Comparison of ENCODE assay signal across 8 cellular contexts in genomic region chr10:114938818-114939193, GRCh38. TPM values are rescaled to one million over a fixed set of nuclear protein-coding genes. Genes with fewer than 3 reads are reported as not detected.
A peak's percentile ranks its signal among the peaks of the same experiment; 100 is the strongest.
DNase-seq lines count a peak whose midpoint lies in the region; ATAC-seq and TF ChIP-seq lines count a peak whose summit lies in the region.
"Had no signal": no experiment of that assay in that cellular context is flagged by ENCODE, and none has a peak within 500 bp of the region (broad histone marks: within the 10 kb centered on the region; RNA-seq: fewer than 3 reads in every experiment).

No MANE protein-coding gene starts in this region.

- H3K36me3 Mint-ChIP-seq in activated CD4-positive, alpha-beta memory T cell treated with anti-CD3 and anti-CD28 coated beads, Interleukin-2, amount 10 ng/mL, durations not matched to agents 7 days and 5 days (ENCODE audit: low read depth) = peaks cover 24% of the 10 kb centered on the region

- H3K27ac ChIP-seq in iPS-18a (ENCODE audit: low read length) (peak overlapping the region; percentile 90), stomach (peak overlapping the region in 3 of 5 donors; percentile 85 to 92 (median 88))

- WGBS in stomach, 5 donors = 9 to 18% (median 11%) methylated on average over 6 of the region's 6 CpGs

- CTCF ChIA-PET in activated CD4-positive, alpha-beta memory T cell treated with anti-CD3 and anti-CD28 coated beads, Interleukin-2, amount 10 ng/mL, durations not matched to agents 7 days and 5 days (lab: Charles Lee) = interaction anchor here (1.4 to 3.4 kb wide), 2 partner anchors 60 to 413 kb away, joined by 3 to 13 read pairs; no protein-coding TSS in a partner anchor

- peaks cover 7% of the 10 kb centered on the region for H3K4me1 ChIP-seq in iPS-18a (ENCODE audit: control insufficient read depth, low read depth, low read length)
- peaks cover 11 to 32% (median 23%) of the 10 kb centered on the region in 4 donors for H3K4me1 ChIP-seq in stomach

- no peak for TF ChIP-seq CTCF in stomach (IDR thresholded peaks at IDR 0.05)

- H3K36me3 ChIP-seq in iPS-18a (ENCODE audit: control insufficient read depth, low read depth, low read length) (peaks cover 14% of the 10 kb centered on the region), stomach (peaks cover 14 to 28% (median 27%) of the 10 kb centered on the region in 4 donors)

- no peaks in the 10 kb centered on the region for H3K27me3 Mint-ChIP-seq in activated CD4-positive, alpha-beta memory T cell treated with anti-CD3 and anti-CD28 coated beads, Interleukin-2, amount 10 ng/mL, durations not matched to agents 7 days and 5 days

- no peak for DNase-seq in activated CD4-positive, alpha-beta memory T cell treated with anti-CD3 and anti-CD28 coated beads, Interleukin-2, amount 10 ng/mL, durations not matched to agents 7 days and 5 days
- DNase-seq in stomach (no peak), HK-2 (ENCODE audit: unreplicated experiment) (no peak), epidermal melanocyte (ENCODE audit: insufficient read length, low spot score) (no peak), SHP77 (lab: John Stamatoyannopoulos, UW) (no peak)
- DNase-seq: cerebellar nuclear complex had no signal

- POLR2A ChIA-PET in activated CD4-positive, alpha-beta memory T cell treated with anti-CD3 and anti-CD28 coated beads, Interleukin-2, amount 10 ng/mL, durations not matched to agents 7 days and 5 days (lab: Charles Lee) = interaction anchor here (0.9 to 3.5 kb wide), 14 partner anchors 9 to 137 kb away, joined by 3 to 39 read pairs (median 5); partner anchors contain the start of gene FHIP2A

- peaks cover 27% of the 10 kb centered on the region for H3K4me1 Mint-ChIP-seq in activated CD4-positive, alpha-beta memory T cell treated with anti-CD3 and anti-CD28 coated beads, Interleukin-2, amount 10 ng/mL, durations not matched to agents 7 days and 5 days

- H3K27me3 ChIP-seq in iPS-18a (ENCODE audit: control insufficient read depth, insufficient read depth, low read length) (no peaks in the 10 kb centered on the region), stomach (no peaks in the 10 kb centered on the region)

- no peaks in the 10 kb centered on the region for H3K9me3 Mint-ChIP-seq in activated CD4-positive, alpha-beta memory T cell treated with anti-CD3 and anti-CD28 coated beads, Interleukin-2, amount 10 ng/mL, durations not matched to agents 7 days and 5 days

- H3K27ac Mint-ChIP-seq in activated CD4-positive, alpha-beta memory T cell treated with anti-CD3 and anti-CD28 coated beads, Interleukin-2, amount 10 ng/mL, durations not matched to agents 7 days and 5 days = peak overlapping the region; percentile 83

- TF ChIP-seq EP300 in stomach (IDR thresholded peaks at IDR 0.05) = no peak

- peak overlapping the region; percentile 94 for H3K4me3 Mint-ChIP-seq in activated CD4-positive, alpha-beta memory T cell treated with anti-CD3 and anti-CD28 coated beads, Interleukin-2, amount 10 ng/mL, durations not matched to agents 7 days and 5 days

- H3K9ac ChIP-seq in iPS-18a (ENCODE audit: low read length) = peak overlapping the region; percentile 96

- TF ChIP-seq POLR2A in stomach (IDR thresholded peaks at IDR 0.05) = no peak

- H3K4me3 ChIP-seq in iPS-18a (ENCODE audit: low read length) (peak overlapping the region; percentile 88), stomach (peak overlapping the region; percentile 89 to 98 (median 94))

- intact Hi-C loops in stomach (cut with DNase I; ENCODE audit: low total_unique reads) = no loop called here

- ATAC-seq in HG03095 (IDR thresholded peaks at IDR 0.05; ENCODE audit: unreplicated experiment) = peak; percentile 0

- H3K9me3 ChIP-seq in iPS-18a (ENCODE audit: control insufficient read depth, low read depth, low read length) = no peaks in the 10 kb centered on the region
- no peaks in the 10 kb centered on the region for H3K9me3 ChIP-seq in stomach

RNA-seq across cellular contexts. Expression of gene TRUB1, which starts 0.8 kb away (rescaled TPM):
- total RNA-seq in activated CD4-positive, alpha-beta memory T cell treated with anti-CD3 and anti-CD28 coated beads, Interleukin-2, amount 10 ng/mL, durations not matched to agents 7 days and 5 days = 10 to 100 TPM; 14.9 to 16.7 TPM
- total RNA-seq in stomach = 10 to 100 TPM in 4 of 5 donors, 1 to 10 TPM in 1; 4.1 to 27.2 (median 23.2) TPM
- 1 to 10 TPM; 5.7 to 6.6 (median 6.3) TPM for polyA plus RNA-seq in stomach
